1 cellular context compared by ENCODE assay signal in the genomic region with DNA sequence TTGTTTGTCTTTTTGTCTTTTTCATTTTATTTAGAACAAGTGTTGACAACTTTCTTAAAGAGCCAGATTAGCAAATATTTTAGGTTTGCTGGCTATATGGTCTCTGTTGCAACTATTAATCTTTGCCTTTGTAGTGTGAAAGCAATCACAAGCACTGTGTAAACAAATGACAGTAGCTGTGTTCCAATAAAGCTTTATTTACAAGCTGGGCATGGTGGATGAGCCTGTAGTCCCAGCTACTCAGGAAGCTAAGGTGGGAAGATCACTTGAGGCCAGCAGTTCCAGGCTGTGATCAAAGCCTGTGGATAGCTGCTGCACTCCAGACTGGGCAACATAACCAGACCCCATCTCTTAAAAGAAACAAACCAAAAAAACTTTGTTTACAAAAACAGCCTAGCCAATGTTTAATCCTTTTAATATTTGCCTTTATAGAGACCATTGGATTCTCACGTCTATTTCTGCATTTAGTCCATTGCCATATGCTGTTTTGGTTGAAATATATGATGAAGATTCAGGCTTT.
TF ChIP-seq lines count a peak whose summit lies in the region.

No MANE protein-coding gene starts in this region.

TF ChIP-seq in HepG2, 621 proteins besides CTCF, POLR2A, EP300 and RAD21 (continued from another document):
- TF ChIP-seq, protein P1, sequence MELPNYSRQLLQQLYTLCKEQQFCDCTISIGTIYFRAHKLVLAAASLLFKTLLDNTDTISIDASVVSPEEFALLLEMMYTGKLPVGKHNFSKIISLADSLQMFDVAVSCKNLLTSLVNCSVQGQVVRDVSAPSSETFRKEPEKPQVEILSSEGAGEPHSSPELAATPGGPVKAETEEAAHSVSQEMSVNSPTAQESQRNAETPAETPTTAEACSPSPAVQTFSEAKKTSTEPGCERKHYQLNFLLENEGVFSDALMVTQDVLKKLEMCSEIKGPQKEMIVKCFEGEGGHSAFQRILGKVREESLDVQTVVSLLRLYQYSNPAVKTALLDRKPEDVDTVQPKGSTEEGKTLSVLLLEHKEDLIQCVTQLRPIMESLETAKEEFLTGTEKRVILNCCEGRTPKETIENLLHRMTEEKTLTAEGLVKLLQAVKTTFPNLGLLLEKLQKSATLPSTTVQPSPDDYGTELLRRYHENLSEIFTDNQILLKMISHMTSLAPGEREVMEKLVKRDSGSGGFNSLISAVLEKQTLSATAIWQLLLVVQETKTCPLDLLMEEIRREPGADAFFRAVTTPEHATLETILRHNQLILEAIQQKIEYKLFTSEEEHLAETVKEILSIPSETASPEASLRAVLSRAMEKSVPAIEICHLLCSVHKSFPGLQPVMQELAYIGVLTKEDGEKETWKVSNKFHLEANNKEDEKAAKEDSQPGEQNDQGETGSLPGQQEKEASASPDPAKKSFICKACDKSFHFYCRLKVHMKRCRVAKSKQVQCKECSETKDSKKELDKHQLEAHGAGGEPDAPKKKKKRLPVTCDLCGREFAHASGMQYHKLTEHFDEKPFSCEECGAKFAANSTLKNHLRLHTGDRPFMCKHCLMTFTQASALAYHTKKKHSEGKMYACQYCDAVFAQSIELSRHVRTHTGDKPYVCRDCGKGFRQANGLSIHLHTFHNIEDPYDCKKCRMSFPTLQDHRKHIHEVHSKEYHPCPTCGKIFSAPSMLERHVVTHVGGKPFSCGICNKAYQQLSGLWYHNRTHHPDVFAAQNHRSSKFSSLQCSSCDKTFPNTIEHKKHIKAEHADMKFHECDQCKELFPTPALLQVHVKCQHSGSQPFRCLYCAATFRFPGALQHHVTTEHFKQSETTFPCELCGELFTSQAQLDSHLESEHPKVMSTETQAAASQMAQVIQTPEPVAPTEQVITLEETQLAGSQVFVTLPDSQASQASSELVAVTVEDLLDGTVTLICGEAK (IDR thresholded peaks at IDR 0.05), result peak; percentile 96
- TF ChIP-seq, protein P1 (CRISPR knock-in tag; IDR thresholded peaks at IDR 0.05), result peak; percentile 99
- peak; percentile 39 for TF ChIP-seq FOXA3 (CRISPR knock-in tag; IDR thresholded peaks at IDR 0.05)
- 0 out of 2 replicates have a peak, but pooled peaks have one; percentile 10 for TF ChIP-seq TCF7 (IDR thresholded peaks at IDR 0.05; ENCODE audit: low read depth)
- no peak for TF ChIP-seq TBP (CRISPR knock-in tag; IDR thresholded peaks at IDR 0.05)
- no peak for TF ChIP-seq JDP2 (CRISPR knock-in tag; IDR thresholded peaks at IDR 0.05; ENCODE audit: borderline replicate concordance)
- no peak for TF ChIP-seq RARA (CRISPR knock-in tag; IDR thresholded peaks at IDR 0.05)
- no peak for TF ChIP-seq HNRNPK (IDR thresholded peaks at IDR 0.05; ENCODE audit: low read depth, low read length, poor library complexity, severe bottlenecking)
- TF ChIP-seq NCOA2 (CRISPR knock-in tag; IDR thresholded peaks at IDR 0.05), result peak; percentile 24; the same call in 1 of the 2 replicates
- TF ChIP-seq PHB2 (IDR thresholded peaks at IDR 0.05; ENCODE audit: partially characterized antibody), result no peak
- no peak for TF ChIP-seq SYNCRIP (IDR thresholded peaks at IDR 0.05; ENCODE audit: insufficient read depth, low read depth, low read length)
- TF ChIP-seq ZNF256 (CRISPR knock-in tag; conservative IDR thresholded peaks at IDR 0.05), result no peak
